Comparison of ENCODE assay signal across 8 cellular contexts in the genomic region with DNA sequence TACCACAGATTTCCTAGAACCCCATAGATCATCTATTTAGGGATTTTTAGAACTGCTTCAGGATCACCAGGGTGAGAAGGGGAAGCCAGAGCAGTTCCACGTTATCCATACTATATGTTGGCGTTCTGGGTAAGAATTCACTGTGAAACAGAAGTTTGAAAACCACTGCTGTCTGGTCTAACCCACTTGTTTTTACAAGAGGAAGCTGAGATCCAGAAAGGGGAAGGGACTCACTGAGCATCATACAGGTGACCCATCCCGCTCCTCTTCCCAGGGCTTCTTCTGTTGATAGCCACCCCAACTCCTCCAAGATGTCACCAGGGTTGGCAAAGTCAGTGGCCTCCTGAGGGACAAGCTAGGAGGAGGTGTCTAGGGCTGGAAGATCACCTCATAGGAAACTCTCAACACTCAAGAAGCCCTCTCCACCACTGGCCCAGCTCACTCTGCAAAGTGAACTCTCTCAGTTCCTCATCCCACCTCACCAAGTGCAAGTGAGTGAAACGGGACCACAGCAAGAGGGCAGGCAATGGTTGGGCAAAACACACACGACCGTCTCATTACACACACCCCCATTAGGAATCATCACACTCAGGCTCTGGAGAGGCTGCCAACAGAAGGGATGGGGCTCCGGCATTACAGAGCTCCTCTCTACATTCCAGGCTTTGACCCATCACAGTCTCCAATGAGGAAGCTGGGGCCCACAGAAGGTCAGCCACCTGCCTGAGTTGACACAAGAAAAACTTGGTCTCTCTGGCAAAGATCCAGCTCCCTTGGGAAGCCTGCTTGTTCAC. TPM values are rescaled to one million over a fixed set of nuclear protein-coding genes. Genes with fewer than 3 reads are reported as not detected.
A peak's percentile ranks its signal among the peaks of the same experiment; 100 is the strongest.
DNase-seq lines count a peak whose midpoint lies in the region; ATAC-seq and TF ChIP-seq lines count a peak whose summit lies in the region.

No MANE protein-coding gene starts in this region.

- TF ChIP-seq CTCF in chondrocyte (IDR thresholded peaks at IDR 0.05) (no peak), spleen (IDR thresholded peaks at IDR 0.05 in 8 of 11, conservative IDR thresholded peaks at IDR 0.05 in 3 of 11) (peak in 1 of 11 experiments; percentile 10)

- peaks cover 18% of the 10 kb centered on the region for H3K4me1 Mint-ChIP-seq in T-helper 1 cell treated with Interleukin-12 subunit alpha and Interleukin-12 subunit beta and Interleukin-4 antibody, amounts not matched to agents 30 μg/mL and 1 μg/mL, for 36 hours (ENCODE audit: low read depth)
- peaks cover 12% of the 10 kb centered on the region for H3K4me1 Mint-ChIP-seq in chondrocyte (ENCODE audit: low read depth)

- ATAC-seq in HG03103 (IDR thresholded peaks at IDR 0.05; ENCODE audit: low read depth, unreplicated experiment) = peak; percentile 50
- no peak for ATAC-seq in GM21367 (IDR thresholded peaks at IDR 0.05; ENCODE audit: unreplicated experiment)

- WGBS in spleen, 5 donors = 38 to 48% (median 46%) methylated on average over 7 of the region's 7 CpGs

- peaks cover 0 to 7% (median 0%) of the 10 kb centered on the region in 6 donors for H3K36me3 ChIP-seq in spleen

- peak overlapping the region; percentile 58 for H3K4me3 Mint-ChIP-seq in T-helper 1 cell treated with Interleukin-12 subunit alpha and Interleukin-12 subunit beta and Interleukin-4 antibody, amounts not matched to agents 30 μg/mL and 1 μg/mL, for 36 hours
- H3K4me3 Mint-ChIP-seq in chondrocyte (ENCODE audit: unreplicated experiment) = peak overlapping the region; percentile 40

- intact Hi-C loops in spleen (cut with DNase I; ENCODE audit: low total_unique reads) = loop anchor here (10.0 kb wide), 1 partner anchor 210 kb away; the partner anchor contains the start of gene HERC1

- DNase-seq in T-helper 1 cell = no peak
- DNase-seq in chondrocyte (ENCODE audit: low spot score) = no peak
- no peak for DNase-seq in spleen
- no peak for DNase-seq in activated CD8-positive, alpha-beta memory T cell treated with anti-CD3 and anti-CD28 coated beads for 24 hours
- no peak for DNase-seq in NCI-H1417 (lab: John Stamatoyannopoulos, UW)

- H3K9me3 Mint-ChIP-seq in T-helper 1 cell treated with Interleukin-12 subunit alpha and Interleukin-12 subunit beta and Interleukin-4 antibody, amounts not matched to agents 30 μg/mL and 1 μg/mL, for 36 hours = no peaks in the 10 kb centered on the region
- no peaks in the 10 kb centered on the region for H3K9me3 Mint-ChIP-seq in chondrocyte (ENCODE audit: low read depth)

- H3K4me1 ChIP-seq in spleen = peaks cover 22 to 75% (median 49%) of the 10 kb centered on the region in 6 donors

- peaks cover 25% of the 10 kb centered on the region for H3K27me3 Mint-ChIP-seq in T-helper 1 cell treated with Interleukin-12 subunit alpha and Interleukin-12 subunit beta and Interleukin-4 antibody, amounts not matched to agents 30 μg/mL and 1 μg/mL, for 36 hours (ENCODE audit: low read depth)
- peaks cover 2% of the 10 kb centered on the region for H3K27me3 Mint-ChIP-seq in chondrocyte (ENCODE audit: low read depth)

- H3K27me3 ChIP-seq in spleen (replicated peaks in 1 of 7) = no peaks in the 10 kb centered on the region

- H3K27ac Mint-ChIP-seq in T-helper 1 cell treated with Interleukin-12 subunit alpha and Interleukin-12 subunit beta and Interleukin-4 antibody, amounts not matched to agents 30 μg/mL and 1 μg/mL, for 36 hours = peak overlapping the region; percentile 13
- H3K27ac Mint-ChIP-seq in chondrocyte (ENCODE audit: unreplicated experiment) = no peak overlapping the region

- H3K27ac ChIP-seq in spleen = peak overlapping the region in 6 of 8 donors; percentile 14 to 90 (median 70)

- peak overlapping the region in 5 of 8 donors; percentile 40 to 71 (median 57) for H3K4me3 ChIP-seq in spleen

- H3K9me3 ChIP-seq in spleen = no peaks in the 10 kb centered on the region

- peaks cover 3% of the 10 kb centered on the region for H3K36me3 Mint-ChIP-seq in T-helper 1 cell treated with Interleukin-12 subunit alpha and Interleukin-12 subunit beta and Interleukin-4 antibody, amounts not matched to agents 30 μg/mL and 1 μg/mL, for 36 hours (ENCODE audit: low read depth)
- no peaks in the 10 kb centered on the region for H3K36me3 Mint-ChIP-seq in chondrocyte (ENCODE audit: low read depth)

- no peak for TF ChIP-seq POLR2A in spleen (IDR thresholded peaks at IDR 0.05)

RNA-seq across cellular contexts. Expression of gene DAPK2, which starts 1.8 kb away (rescaled TPM):
- total RNA-seq in chondrocyte (1.2 to 1.6 TPM (median 1.3 TPM) in 3 replicates), spleen (10 to 100 TPM; 12.2 to 38.3 (median 20.6) TPM)
- 1 to 10 TPM; 4.9 to 7.6 (median 6.0) TPM for polyA plus RNA-seq in spleen

RNA-seq across cellular contexts. Expression of gene CIAO2A, which starts 49.1 kb away (rescaled TPM):
- 26.3 to 30.1 TPM (median 28.7 TPM) in 3 replicates for total RNA-seq in chondrocyte
- total RNA-seq in spleen = 100 to 1,000 TPM in 1 of 7 donors, 10 to 100 TPM in 6; 42.2 to 112 (median 53.4) TPM
- 100 to 1,000 TPM; 109 to 129 (median 122) TPM for polyA plus RNA-seq in spleen

RNA-seq across cellular contexts. Expression of gene SNX1, which starts 51.3 kb away (rescaled TPM):
- total RNA-seq in chondrocyte (71.3 to 95.0 TPM (median 72.2 TPM) in 3 replicates), spleen (100 to 1,000 TPM in 6 of 7 donors, 10 to 100 TPM in 1; 99.9 to 161 (median 134) TPM)
- 10 to 100 TPM; 45.5 to 73.7 (median 58.0) TPM for polyA plus RNA-seq in spleen
